In genomic region chr3:117660941-117661635, GRCh38 we compare ENCODE assay signal across 1 cellular context.
TF ChIP-seq lines count a peak whose summit lies in the region.

No MANE protein-coding gene starts in this region.

TF ChIP-seq in SK-N-SH, 30 proteins besides CTCF, POLR2A, EP300 and RAD21 (continued from another document):
- no peak for TF ChIP-seq REST (IDR thresholded peaks at IDR 0.05; ENCODE audit: low read depth, low read length)
- TF ChIP-seq MXI1 (IDR thresholded peaks at IDR 0.05; ENCODE audit: low read depth, low read length): no peak
- TF ChIP-seq NFIC (IDR thresholded peaks at IDR 0.05; ENCODE audit: borderline replicate concordance): peak; percentile 34; the same call in 1 of the 2 replicates
- no peak for TF ChIP-seq RFX5 (IDR thresholded peaks at IDR 0.05; ENCODE audit: low read length)
- TF ChIP-seq GATA2 (CRISPR knock-in tag; IDR thresholded peaks at IDR 0.05): no peak
- no peak for TF ChIP-seq MAX (IDR thresholded peaks at IDR 0.05; ENCODE audit: low read depth)
- no peak for TF ChIP-seq FOXJ3 (CRISPR knock-in tag; IDR thresholded peaks at IDR 0.05)
- TF ChIP-seq SIN3A (IDR thresholded peaks at IDR 0.05; ENCODE audit: borderline replicate concordance, low read depth, low read length): no peak
- TF ChIP-seq, protein P1, sequence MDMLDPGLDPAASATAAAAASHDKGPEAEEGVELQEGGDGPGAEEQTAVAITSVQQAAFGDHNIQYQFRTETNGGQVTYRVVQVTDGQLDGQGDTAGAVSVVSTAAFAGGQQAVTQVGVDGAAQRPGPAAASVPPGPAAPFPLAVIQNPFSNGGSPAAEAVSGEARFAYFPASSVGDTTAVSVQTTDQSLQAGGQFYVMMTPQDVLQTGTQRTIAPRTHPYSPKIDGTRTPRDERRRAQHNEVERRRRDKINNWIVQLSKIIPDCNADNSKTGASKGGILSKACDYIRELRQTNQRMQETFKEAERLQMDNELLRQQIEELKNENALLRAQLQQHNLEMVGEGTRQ (IDR thresholded peaks at IDR 0.05; ENCODE audit: borderline replicate concordance, low read depth, low read length): no peak
- no peak for TF ChIP-seq RCOR1 (IDR thresholded peaks at IDR 0.05; ENCODE audit: low read length)
- peak; percentile 69; the same call in 1 of the 2 replicates for TF ChIP-seq TEAD4 (IDR thresholded peaks at IDR 0.05; ENCODE audit: borderline replicate concordance, insufficient read depth)
- peak; percentile 78 for TF ChIP-seq TCF12 (IDR thresholded peaks at IDR 0.05)
- no peak for TF ChIP-seq ELF1 (IDR thresholded peaks at IDR 0.05)
- TF ChIP-seq FOXM1 (IDR thresholded peaks at IDR 0.05; ENCODE audit: low read depth): 0 out of 2 replicates have a peak, but pooled peaks have one; percentile 26
- no peak; the same call in 1 of the 2 replicates for TF ChIP-seq JUND (IDR thresholded peaks at IDR 0.05)
- TF ChIP-seq PBX3 (IDR thresholded peaks at IDR 0.05): peak; percentile 61
- no peak for TF ChIP-seq NRF1 (IDR thresholded peaks at IDR 0.05; ENCODE audit: low read depth, low read length)
- TF ChIP-seq POLR2AphosphoS5 (IDR thresholded peaks at IDR 0.05; ENCODE audit: low read depth, low read length): no peak
- no peak for TF ChIP-seq CHD2 (IDR thresholded peaks at IDR 0.05; ENCODE audit: low read length, partially characterized antibody)
- TF ChIP-seq EZH2phosphoT487 (IDR thresholded peaks at IDR 0.05; ENCODE audit: borderline replicate concordance, low read depth): no peak
- no peak for TF ChIP-seq FOSL2 (IDR thresholded peaks at IDR 0.05; ENCODE audit: borderline replicate concordance, low read depth)
- no peak for TF ChIP-seq SMC3 (IDR thresholded peaks at IDR 0.05; ENCODE audit: low read depth, low read length)
- TF ChIP-seq IRF3 (IDR thresholded peaks at IDR 0.05; ENCODE audit: low read depth, low read length): no peak
- 0 out of 2 replicates have a peak, but pooled peaks have one; percentile 46 for TF ChIP-seq ZBTB33 (IDR thresholded peaks at IDR 0.05; ENCODE audit: borderline replicate concordance, low read depth)
- no peak for TF ChIP-seq YY1 (IDR thresholded peaks at IDR 0.05; ENCODE audit: low read depth)
